8 cellular contexts compared by ENCODE assay signal in the genomic region with DNA sequence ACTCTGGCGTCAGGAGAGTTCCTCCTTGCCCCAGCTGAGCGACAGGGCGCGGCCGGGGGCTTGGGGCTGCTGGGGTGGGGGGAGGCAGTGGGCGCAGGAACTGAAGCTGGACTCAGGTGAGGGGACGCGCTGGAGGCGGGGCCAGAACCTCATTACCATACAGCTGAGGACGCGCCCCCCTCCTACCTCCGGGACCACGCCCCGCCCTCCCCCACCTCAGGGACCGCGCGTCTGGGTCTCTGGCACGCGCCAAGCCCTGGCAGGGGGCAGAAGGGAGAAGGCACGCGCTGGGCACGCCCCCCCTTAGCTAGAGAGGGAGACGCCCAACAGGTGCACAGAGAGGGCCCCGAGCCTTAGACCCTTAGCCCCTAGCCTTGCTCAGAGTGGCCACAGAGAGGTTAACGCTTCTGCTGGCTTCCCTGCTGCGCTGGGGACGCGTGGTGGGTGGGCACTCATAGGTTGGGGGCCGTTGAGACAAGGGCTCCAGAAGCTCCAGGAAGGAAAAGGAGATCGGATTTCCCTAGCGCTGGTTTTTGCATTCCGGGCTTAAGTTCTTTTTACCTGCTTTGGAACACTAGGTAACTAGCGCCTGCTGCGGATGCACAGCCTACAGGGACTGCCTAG. TPM values are rescaled to one million over a fixed set of nuclear protein-coding genes. Genes with fewer than 3 reads are reported as not detected.
DNase-seq lines count a peak whose midpoint lies in the region; ATAC-seq, FAIRE-seq and TF ChIP-seq lines count a peak whose summit lies in the region.

No MANE protein-coding gene starts in this region.

- no peaks in the 10 kb centered on the region for H3K9me3 Mint-ChIP-seq in activated CD4-positive, alpha-beta T cell treated with anti-CD3 and anti-CD28 coated beads, Interleukin-2, amount 10 ng/mL, durations not matched to agents 7 days and 5 days

- CTCF ChIA-PET in activated CD4-positive, alpha-beta T cell treated with anti-CD3 and anti-CD28 coated beads, Interleukin-2, amount 10 ng/mL, durations not matched to agents 7 days and 5 days (lab: Charles Lee): interaction anchor here (0.6 to 3.9 kb wide), 5 partner anchors 13 to 35 kb away, joined by 3 to 22 read pairs (median 3); a partner anchor contains a TSS

- H3K27me3 Mint-ChIP-seq in activated CD4-positive, alpha-beta T cell treated with anti-CD3 and anti-CD28 coated beads, Interleukin-2, amount 10 ng/mL, durations not matched to agents 7 days and 5 days: peaks cover 84% of the 10 kb centered on the region

- POLR2A ChIA-PET in activated CD4-positive, alpha-beta T cell treated with anti-CD3 and anti-CD28 coated beads, Interleukin-2, amount 10 ng/mL, durations not matched to agents 7 days and 5 days (lab: Charles Lee): no interaction called here

- intact Hi-C loops in psoas muscle (cut with DNase I): no loop called here

- ATAC-seq in psoas muscle: no peak

- no peak overlapping the region for H3K27ac ChIP-seq in esophagus (ENCODE audit: low read depth in 2 of 2, low read length in 1 of 2)
- no peak overlapping the region for H3K27ac ChIP-seq in psoas muscle

- no peaks in the 10 kb centered on the region for H3K36me3 Mint-ChIP-seq in activated CD4-positive, alpha-beta T cell treated with anti-CD3 and anti-CD28 coated beads, Interleukin-2, amount 10 ng/mL, durations not matched to agents 7 days and 5 days (ENCODE audit: low read depth)

- 1% methylated on average over 28 to 34 of the region's 34 CpGs for WGBS in esophagus, 2 donors
- WGBS in psoas muscle, 3 donors: 1% methylated on average over 15 to 34 of the region's 34 CpGs

- H3K4me1 ChIP-seq in NT2/D1 (ENCODE audit: insufficient read depth, insufficient read length) (peaks cover 13% of the 10 kb centered on the region), esophagus (ENCODE audit: control insufficient read depth in 2 of 2, insufficient read depth in 2 of 2, low read length in 1 of 2) (peaks cover 20 to 28% of the 10 kb centered on the region in 2 donors), psoas muscle (peaks cover 49% of the 10 kb centered on the region)

- no peaks in the 10 kb centered on the region for H3K36me3 ChIP-seq in NT2/D1 (ENCODE audit: insufficient read depth, insufficient read length, low read length)
- H3K36me3 ChIP-seq in esophagus (ENCODE audit: control insufficient read depth in 2 of 2, insufficient read depth in 2 of 2, low read length in 1 of 2): no peaks in the 10 kb centered on the region
- H3K36me3 ChIP-seq in psoas muscle (ENCODE audit: insufficient read depth in 1 of 2, low read depth in 1 of 2): no peaks in the 10 kb centered on the region

- TF ChIP-seq CTCF in psoas muscle (IDR thresholded peaks at IDR 0.05): no peak
- no peak for TF ChIP-seq CTCF in GM20000 (IDR thresholded peaks at IDR 0.05; ENCODE audit: extremely low read depth, missing control alignments)

- peak overlapping the region; percentile 57 for H3K4me3 Mint-ChIP-seq in activated CD4-positive, alpha-beta T cell treated with anti-CD3 and anti-CD28 coated beads, Interleukin-2, amount 10 ng/mL, durations not matched to agents 7 days and 5 days

- no peak overlapping the region for H3K27ac Mint-ChIP-seq in activated CD4-positive, alpha-beta T cell treated with anti-CD3 and anti-CD28 coated beads, Interleukin-2, amount 10 ng/mL, durations not matched to agents 7 days and 5 days

- no peak overlapping the region for H3K9ac ChIP-seq in NT2/D1 (ENCODE audit: insufficient read length, low read depth)

- no peak for DNase-seq in activated CD4-positive, alpha-beta T cell treated with anti-CD3 and anti-CD28 coated beads, Interleukin-2, amount 10 ng/mL, durations not matched to agents 7 days and 5 days
- DNase-seq in activated CD4-positive, alpha-beta T cell treated with anti-CD3 and anti-CD28 coated beads, Interleukin-2, amount 50 U/mL, for 1 hour: no peak
- DNase-seq in NT2/D1 (ENCODE audit: low read depth, low spot score) (no peak), psoas muscle (no peak), frontal cortex (ENCODE audit: low spot score in 2 of 2) (no peak), SKM-1 (lab: John Stamatoyannopoulos, UW; ENCODE audit: unreplicated experiment) (no peak), GM20000 (ENCODE audit: low spot score) (no peak)

- H3K27me3 ChIP-seq in NT2/D1 (ENCODE audit: insufficient read depth, insufficient read length): peaks cover 98% of the 10 kb centered on the region
- H3K27me3 ChIP-seq in esophagus (ENCODE audit: control insufficient read depth in 1 of 2, insufficient read depth in 2 of 2, low read length in 2 of 2): peaks cover 2 to 18% of the 10 kb centered on the region in 2 donors
- peaks cover 0 to 75% (median 20%) of the 10 kb centered on the region in 3 donors for H3K27me3 ChIP-seq in psoas muscle (ENCODE audit: insufficient read depth in 3 of 3, low read length in 2 of 3)

- H3K4me3 ChIP-seq in NT2/D1 (ENCODE audit: insufficient read length, low read depth) (peak overlapping the region; percentile 28), esophagus (ENCODE audit: low read depth in 1 of 2, low read length in 2 of 2) (peak overlapping the region; percentile 41 to 52), psoas muscle (peak overlapping the region; percentile 66)

- no peak for FAIRE-seq in frontal cortex (lab: Jason Lieb, UNC)

- peaks cover 45% of the 10 kb centered on the region for H3K4me1 Mint-ChIP-seq in activated CD4-positive, alpha-beta T cell treated with anti-CD3 and anti-CD28 coated beads, Interleukin-2, amount 10 ng/mL, durations not matched to agents 7 days and 5 days

- H3K9me3 ChIP-seq in NT2/D1 (ENCODE audit: insufficient read depth, low read length): no peaks in the 10 kb centered on the region
- H3K9me3 ChIP-seq in esophagus (ENCODE audit: control insufficient read depth in 2 of 2, insufficient read depth in 1 of 2, low read depth in 1 of 2, low read length in 1 of 2): no peaks in the 10 kb centered on the region
- no peaks in the 10 kb centered on the region for H3K9me3 ChIP-seq in psoas muscle

RNA-seq across cellular contexts. Expression of a gene that starts 0.7 kb away (rescaled TPM):
- not detected for total RNA-seq in activated CD4-positive, alpha-beta T cell treated with anti-CD3 and anti-CD28 coated beads, Interleukin-2, amount 10 ng/mL, durations not matched to agents 7 days and 5 days
- polyA plus RNA-seq in esophagus (1 to 10 TPM; 1.8 to 1.9 TPM), psoas muscle (1 to 10 TPM; 4.0 to 6.1 (median 6.0) TPM)
- total RNA-seq in psoas muscle (10 to 100 TPM in 1 of 4 donors, 1 to 10 TPM in 3; 7.2 to 13.1 (median 9.2) TPM), frontal cortex (4.1 TPM)

RNA-seq across cellular contexts. Expression of a gene that starts 24.8 kb away (rescaled TPM):
- total RNA-seq in activated CD4-positive, alpha-beta T cell treated with anti-CD3 and anti-CD28 coated beads, Interleukin-2, amount 10 ng/mL, durations not matched to agents 7 days and 5 days: 1 to 10 TPM; 4.7 to 6.7 TPM
- polyA plus RNA-seq in esophagus (10 to 100 TPM; 21.1 to 70.9 TPM), psoas muscle (100 to 1,000 TPM in 1 of 3 donors, 10 to 100 TPM in 2; 14.0 to 129 (median 49.0) TPM)
- total RNA-seq in psoas muscle (100 to 1,000 TPM in 2 of 4 donors, 10 to 100 TPM in 1, 1 to 10 TPM in 1; 3.7 to 243 (median 96.3) TPM), frontal cortex (2.9 TPM)

RNA-seq across cellular contexts. Expression of a gene that starts 34.2 kb away (rescaled TPM):
- 10 to 100 TPM; 16.2 to 16.6 TPM for total RNA-seq in activated CD4-positive, alpha-beta T cell treated with anti-CD3 and anti-CD28 coated beads, Interleukin-2, amount 10 ng/mL, durations not matched to agents 7 days and 5 days
- 1 to 10 TPM; 6.8 to 7.6 TPM for polyA plus RNA-seq in esophagus
- total RNA-seq in psoas muscle: 10 to 100 TPM in 3 of 4 donors, 1 to 10 TPM in 1; 8.1 to 20.5 (median 16.3) TPM
- 10 to 100 TPM in 2 of 3 donors, 1 to 10 TPM in 1; 8.4 to 16.9 (median 12.3) TPM for polyA plus RNA-seq in psoas muscle
- total RNA-seq in frontal cortex: 29.8 TPM

RNA-seq across cellular contexts. Expression of a gene that starts 54.4 kb away (rescaled TPM):
- not detected for total RNA-seq in activated CD4-positive, alpha-beta T cell treated with anti-CD3 and anti-CD28 coated beads, Interleukin-2, amount 10 ng/mL, durations not matched to agents 7 days and 5 days
- polyA plus RNA-seq in esophagus (100 to 1,000 TPM; 137 to 138 TPM), psoas muscle (under 1 TPM in 2 of 3 donors, not detected in 1; 0.10 to 0.23 TPM)
- total RNA-seq in psoas muscle (not detected), frontal cortex (9.4 TPM)
